In the genomic region with DNA sequence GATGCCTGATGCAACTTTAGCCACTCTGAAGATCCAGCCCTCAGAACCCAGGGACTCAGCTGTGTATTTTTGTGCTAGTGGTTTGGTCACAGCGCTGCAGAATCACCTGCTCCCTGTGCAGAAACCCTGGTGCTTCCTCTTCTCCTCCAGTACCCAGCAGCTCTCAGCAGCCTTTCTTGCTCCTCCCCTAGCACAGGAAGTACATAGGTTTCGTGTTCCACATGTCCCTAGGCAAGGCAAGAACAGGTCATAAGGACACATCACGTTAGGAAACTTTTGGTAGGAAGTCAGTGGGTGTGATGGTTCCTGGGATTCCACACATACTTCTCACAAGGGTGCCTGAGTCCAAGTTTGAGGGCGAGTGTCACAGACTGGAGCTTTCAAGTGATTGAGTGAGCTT, we compare ENCODE assay signal across 9 cellular contexts.
DNase-seq lines count a peak whose midpoint lies in the region; ATAC-seq and TF ChIP-seq lines count a peak whose summit lies in the region.
"Had no signal": no experiment of that assay in that cellular context is flagged by ENCODE, and none has a peak within 500 bp of the region (broad histone marks: within the 10 kb centered on the region; RNA-seq: fewer than 3 reads in every experiment).

No MANE protein-coding gene starts in this region.

- H3K9ac ChIP-seq in smooth muscle cell (ENCODE audit: low read depth), result no peak overlapping the region

- TF ChIP-seq CTCF in suprapubic skin (IDR thresholded peaks at IDR 0.05) (no peak), smooth muscle cell (IDR thresholded peaks at IDR 0.05; ENCODE audit: borderline replicate concordance, insufficient read depth, poor library complexity, severe bottlenecking) (no peak)

- H3K36me3 Mint-ChIP-seq in T-helper 17 cell (ENCODE audit: low read depth) (no peaks in the 10 kb centered on the region), naive B cell (no peaks in the 10 kb centered on the region)

- peaks cover 27% of the 10 kb centered on the region for H3K4me1 Mint-ChIP-seq in T-helper 17 cell
- H3K4me1 Mint-ChIP-seq in naive B cell, result peaks cover 10 to 17% (median 12%) of the 10 kb centered on the region in 3 donors

- H3K27me3 ChIP-seq in suprapubic skin (no peaks in the 10 kb centered on the region), smooth muscle cell (ENCODE audit: low read depth) (no peaks in the 10 kb centered on the region)

- 40% methylated on average over 4 of the region's 4 CpGs for whole genome bisulfite sequencing in suprapubic skin
- 77% methylated on average over 4 of the region's 4 CpGs for WGBS in smooth muscle cell (ENCODE audit: low lambda C conversion rate)

- no peaks in the 10 kb centered on the region for H3K9me3 Mint-ChIP-seq in naive B cell

- H3K27ac Mint-ChIP-seq in T-helper 17 cell (peak overlapping the region; percentile 71), naive B cell (peak overlapping the region in 1 of 6 donors; percentile 34)

- H3K4me3 Mint-ChIP-seq in T-helper 17 cell, result peak overlapping the region; percentile 43
- H3K4me3 Mint-ChIP-seq in naive B cell, result peak overlapping the region in 4 of 8 donors; percentile 1 to 59 (median 38)

- no peak for TF ChIP-seq EP300 in suprapubic skin (IDR thresholded peaks at IDR 0.05)

- peak; percentile 7 for DNase-seq in stimulated activated CD4-positive, alpha-beta T cell treated with anti-CD3 and anti-CD28 coated beads, Interleukin-4, amount 100 ng/mL, for 24 hours
- no peak for DNase-seq in stimulated activated CD4-positive, alpha-beta T cell treated with anti-CD3 and anti-CD28 coated beads, Interleukin-12 subunit alpha, Interleukin-12 subunit beta, amount 100 ng/mL, for 4 hours
- DNase-seq in T-helper 17 cell (no peak), naive B cell (no peak), suprapubic skin (ENCODE audit: low spot score in 2 of 2) (no peak), NCI-H446 treated with DMSO at 0.1 percent for 48 hours (lab: John Stamatoyannopoulos, UW) (no peak), smooth muscle cell (lab: John Stamatoyannopoulos, UW; ENCODE audit: unreplicated experiment) (no peak)
- DNase-seq: psoas muscle had no signal

- H3K27me3 Mint-ChIP-seq in T-helper 17 cell (no peaks in the 10 kb centered on the region), naive B cell (no peaks in the 10 kb centered on the region)

- H3K27ac ChIP-seq in suprapubic skin, result no peak overlapping the region
- no peak overlapping the region for H3K27ac ChIP-seq in smooth muscle cell (ENCODE audit: low read depth)
- H3K27ac ChIP-seq: psoas muscle had no signal

- H2AFZ ChIP-seq in smooth muscle cell (ENCODE audit: low read depth), result no peak overlapping the region

- H3K36me3 ChIP-seq in suprapubic skin, result no peaks in the 10 kb centered on the region
- no peaks in the 10 kb centered on the region for H3K36me3 ChIP-seq in smooth muscle cell (ENCODE audit: low read depth)

- H3K4me3 ChIP-seq in suprapubic skin (no peak overlapping the region), smooth muscle cell (no peak overlapping the region)
- H3K4me3 ChIP-seq: psoas muscle had no signal

- no peaks in the 10 kb centered on the region for H3K79me2 ChIP-seq in smooth muscle cell (ENCODE audit: low read depth)

- H4K20me1 ChIP-seq in smooth muscle cell (ENCODE audit: low read depth), result no peaks in the 10 kb centered on the region

- no peaks in the 10 kb centered on the region for H3K9me3 ChIP-seq in T-helper 17 cell (ENCODE audit: control insufficient read depth, low read length, poor library complexity, severe bottlenecking)
- H3K9me3 ChIP-seq in suprapubic skin, result no peaks in the 10 kb centered on the region
- H3K9me3 ChIP-seq in smooth muscle cell (replicated peaks; ENCODE audit: low read depth), result no peaks in the 10 kb centered on the region
- H3K9me3 ChIP-seq: psoas muscle had no signal

- no peak overlapping the region for H3K4me2 ChIP-seq in smooth muscle cell

- ATAC-seq in HG03066 (IDR thresholded peaks at IDR 0.05; ENCODE audit: low read depth, unreplicated experiment) (peak; percentile 78), T-helper 17 cell (peak; percentile 71), naive B cell (ENCODE audit: low read depth in 2 of 2) (peak; percentile 93 to 97)

- no peaks in the 10 kb centered on the region for H3F3A ChIP-seq in smooth muscle cell (ENCODE audit: low read depth)

- H3K4me1 ChIP-seq in suprapubic skin, result peaks cover 7% of the 10 kb centered on the region
- H3K4me1 ChIP-seq in smooth muscle cell (ENCODE audit: low read depth), result no peaks in the 10 kb centered on the region

- TF ChIP-seq POLR2A in suprapubic skin (IDR thresholded peaks at IDR 0.05), result no peak
